In the genomic region with DNA sequence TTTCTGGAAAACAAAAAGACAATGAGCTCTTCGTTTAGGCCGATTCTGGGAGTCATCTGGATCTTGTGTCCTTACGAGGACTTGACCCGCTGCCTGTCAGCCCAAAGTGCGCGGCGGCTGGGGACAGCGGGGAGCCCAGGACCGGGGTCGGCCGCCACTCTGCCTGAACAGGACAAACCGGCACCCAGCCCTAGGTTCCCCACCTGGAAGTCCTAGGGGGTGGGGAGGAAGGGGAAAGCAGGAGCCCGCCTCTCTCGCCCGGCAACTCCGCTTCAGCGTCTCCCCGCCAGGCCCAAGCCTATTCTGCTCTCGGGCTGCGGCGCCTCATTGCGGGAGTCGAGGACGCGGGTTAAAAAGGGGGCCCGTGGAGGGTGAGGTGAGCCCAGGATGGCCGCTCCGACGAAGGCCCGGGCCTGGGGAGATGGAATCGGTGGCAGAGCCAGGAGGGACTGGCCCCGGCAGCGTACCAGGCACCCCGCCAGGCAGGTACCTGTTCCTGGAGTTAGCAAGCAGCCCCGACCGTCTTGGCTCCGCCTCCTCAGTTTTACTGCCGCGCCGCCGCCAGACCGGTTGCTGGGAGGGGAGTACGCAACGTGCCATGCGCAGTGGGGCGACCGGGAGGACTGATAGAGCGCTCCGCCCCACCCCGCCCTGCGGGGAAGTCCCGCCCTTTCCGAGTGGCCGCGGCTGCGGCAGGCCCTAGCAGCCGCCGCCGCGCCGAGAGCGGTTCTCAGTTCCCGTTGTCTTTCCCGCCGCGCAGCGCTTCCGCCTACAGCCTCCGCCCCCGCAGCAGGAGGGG, we compare ENCODE assay signal across 8 cellular contexts. TPM values are rescaled to one million over a fixed set of nuclear protein-coding genes. Genes with fewer than 3 reads are reported as not detected.
DNase-seq lines count a peak whose midpoint lies in the region; ATAC-seq and TF ChIP-seq lines count a peak whose summit lies in the region.

A gene with protein sequence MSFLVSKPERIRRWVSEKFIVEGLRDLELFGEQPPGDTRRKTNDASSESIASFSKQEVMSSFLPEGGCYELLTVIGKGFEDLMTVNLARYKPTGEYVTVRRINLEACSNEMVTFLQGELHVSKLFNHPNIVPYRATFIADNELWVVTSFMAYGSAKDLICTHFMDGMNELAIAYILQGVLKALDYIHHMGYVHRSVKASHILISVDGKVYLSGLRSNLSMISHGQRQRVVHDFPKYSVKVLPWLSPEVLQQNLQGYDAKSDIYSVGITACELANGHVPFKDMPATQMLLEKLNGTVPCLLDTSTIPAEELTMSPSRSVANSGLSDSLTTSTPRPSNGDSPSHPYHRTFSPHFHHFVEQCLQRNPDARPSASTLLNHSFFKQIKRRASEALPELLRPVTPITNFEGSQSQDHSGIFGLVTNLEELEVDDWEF (minus strand): TSS at position 549 of the 799 bp plus-strand sequence. CDS start 13,430 bp downstream, outside the sequence.

- peak within 1 kb of the TSS; percentile 75 for H3K4me3 ChIP-seq in IMR-90 (ENCODE audit: insufficient read depth, low read depth, low read length)

- no peak for TF ChIP-seq RAD21 in IMR-90 (IDR thresholded peaks at IDR 0.05; ENCODE audit: low read length)

- CTCF ChIA-PET in IMR-90 (lab: Yijun Ruan, JAX), result interaction anchor here (1.0 kb wide), 1 partner anchor 25 kb away, joined by 4 read pairs; no protein-coding TSS in a partner anchor

- H3K27ac ChIP-seq in IMR-90 (ENCODE audit: insufficient read depth, low read length) (peak within 1 kb of the TSS; percentile 56), epithelial cell of prostate (peak within 1 kb of the TSS; percentile 98)

- dilution Hi-C loops in IMR-90 (cut with HindIII; ENCODE audit: low sequenced_read_pairs, unreplicated experiment), result no loop called here

- H4K5ac ChIP-seq in IMR-90 (ENCODE audit: low read depth, low read length), result peak within 1 kb of the TSS; percentile 57

- in situ Hi-C loops in IMR-90 (cut with MboI; ENCODE audit: low sequenced_read_pairs), result no loop called here

- H3K18ac ChIP-seq in IMR-90 (ENCODE audit: low read depth, low read length), result no peak within 1 kb of the TSS; the same call in 1 of the 2 replicates

- peaks cover 6% of the 10 kb centered on the region for H3K4me1 ChIP-seq in IMR-90 (ENCODE audit: control insufficient read depth, insufficient read depth, low read length)

- no peaks in the 10 kb centered on the region for H3K9me3 ChIP-seq in IMR-90 (ENCODE audit: control insufficient read depth, insufficient read depth, low read length)

- peak within 1 kb of the TSS; percentile 98 for H2AFZ ChIP-seq in IMR-90 (replicated peaks; ENCODE audit: low read length, poor library complexity)

- no peaks in the 10 kb centered on the region; the same call in 1 of the 2 replicates for H3K36me3 ChIP-seq in IMR-90 (ENCODE audit: control insufficient read depth, insufficient read depth, low read length)

- no TSS peak for BruUV-seq in IMR-90 (replicated peaks; lab: Mats Ljungman, UMichigan)

- no peak within 1 kb of the TSS for H2BK20ac ChIP-seq in IMR-90 (ENCODE audit: low read depth, low read length)

- peak within 1 kb of the TSS; percentile 79 for H3K4ac ChIP-seq in IMR-90 (ENCODE audit: low read depth, low read length)

- peak within 1 kb of the TSS; percentile 47 for H2BK5ac ChIP-seq in IMR-90 (ENCODE audit: low read depth, low read length, poor library complexity, severe bottlenecking)

- H2BK15ac ChIP-seq in IMR-90 (ENCODE audit: low read depth, low read length), result no peak within 1 kb of the TSS

- H2AK9ac ChIP-seq in IMR-90 (replicated peaks; ENCODE audit: low read depth, low read length, poor library complexity), result peak within 1 kb of the TSS; percentile 89

- H4K8ac ChIP-seq in IMR-90 (ENCODE audit: low read depth in 2 of 2, low read length in 2 of 2), result peak within 1 kb of the TSS; percentile 70 to 88

- no peak for TF ChIP-seq CTCF in IMR-90 (conservative IDR thresholded peaks at IDR 0.05; ENCODE audit: low read depth, low read length)

- peak; percentile 53; the same call in 1 of the 2 replicates for TF ChIP-seq POLR2A in IMR-90 (IDR thresholded peaks at IDR 0.05; ENCODE audit: low read depth, low read length)

- H3K9ac ChIP-seq in IMR-90 (ENCODE audit: low read depth, low read length), result peak within 1 kb of the TSS; percentile 69

- DNase-seq in DMS 273 (lab: John Stamatoyannopoulos, UW; ENCODE audit: unreplicated experiment) (peak; percentile 99), IMR-90 (peak; percentile 95), OCI-M1 (lab: John Stamatoyannopoulos, UW) (peak; percentile 99), activated T-cell treated with anti-CD3 and anti-CD28 coated beads for 4 hours (peak; percentile 97), epithelial cell of prostate (ENCODE audit: low read depth, low spot score) (peak; percentile 94), mucosa of gallbladder (ENCODE audit: low spot score) (peak; percentile 98)
- peak; percentile 95 to 98 for DNase-seq in stimulated activated CD8-positive, alpha-beta memory T cell treated with anti-CD3 and anti-CD28 coated beads, Interleukin-4, amount 100 ng/mL, for 4 hours (ENCODE audit: low read depth in 2 of 2, low spot score in 1 of 2)

- H4K91ac ChIP-seq in IMR-90 (ENCODE audit: insufficient read depth, low read depth, low read length), result peak within 1 kb of the TSS; percentile 9

- H2BK120ac ChIP-seq in IMR-90 (ENCODE audit: low read depth, low read length), result no peak within 1 kb of the TSS

- H3K9me1 ChIP-seq in IMR-90 (ENCODE audit: insufficient read depth, low read length), result peaks cover 6% of the 10 kb centered on the region; the same call in 1 of the 2 replicates

- peaks cover 8 to 33% of the 10 kb centered on the region in 2 experiments; a peak in 3 of 4 replicates for H3K79me1 ChIP-seq in IMR-90 (ENCODE audit: low read depth in 1 of 2, low read length in 2 of 2)

- WGBS in IMR-90 (ENCODE audit: extremely low coverage in 2 of 2, insufficient read length in 1 of 2), 2 experiments, result 1% methylated on average over 27 of the region's 70 CpGs; no CpG with 5 or more reads in 1 of the 2 experiments

- H3K56ac ChIP-seq in IMR-90 (ENCODE audit: extremely low read depth, insufficient read depth, low read length), result peak within 1 kb of the TSS; percentile 75

- H3K23ac ChIP-seq in IMR-90 (ENCODE audit: low read depth, low read length), result peak within 1 kb of the TSS; percentile 93

- H3K14ac ChIP-seq in IMR-90 (replicated peaks; ENCODE audit: low read depth, low read length), result peak within 1 kb of the TSS; percentile 88

- ATAC-seq in GM21528 (IDR thresholded peaks at IDR 0.05; ENCODE audit: low FRiP score, unreplicated experiment) (peak; percentile 78), IMR-90 (ENCODE audit: low read depth) (peak; percentile 99)

- H3K4me2 ChIP-seq in IMR-90 (ENCODE audit: low read depth, low read length), result peak within 1 kb of the TSS; percentile 98

- H2AK5ac ChIP-seq in IMR-90 (ENCODE audit: low read depth, low read length), result peak within 1 kb of the TSS; percentile 45

- H3K27me3 ChIP-seq in IMR-90 (ENCODE audit: control insufficient read depth, insufficient read depth, low read length), result no peaks in the 10 kb centered on the region

- intact Hi-C loops in IMR-90 (cut with micrococcal nuclease), result no loop called here

- no peaks in the 10 kb centered on the region; the same call in 1 of the 2 replicates for H4K20me1 ChIP-seq in IMR-90 (ENCODE audit: insufficient read depth, low read length)

- POLR2A ChIA-PET in IMR-90 (lab: Charles Lee; ENCODE audit: unreplicated experiment), result no interaction called here

TF ChIP-seq in IMR-90, 13 proteins besides CTCF, POLR2A, EP300 and RAD21:
- TF ChIP-seq MAZ (IDR thresholded peaks at IDR 0.05; ENCODE audit: borderline replicate concordance, low read depth, low read length) (peak; percentile 93), RCOR1 (IDR thresholded peaks at IDR 0.05; ENCODE audit: insufficient replicate concordance, low read length) (no peak), MXI1 (IDR thresholded peaks at IDR 0.05; ENCODE audit: borderline replicate concordance, low read depth, low read length) (peak; percentile 74; the same call in 1 of the 2 replicates)

RNA-seq across cellular contexts. Expression of the gene that starts here (rescaled TPM):
- 14.7 and 19.9 TPM in 2 replicates for total RNA-seq in IMR-90 (2012; rRNA removed)
- 30.8 and 30.9 TPM in 2 replicates for polyA plus RNA-seq in IMR-90 (2012; rRNA removed)
- polyA plus RNA-seq in IMR-90 (2012; cell fraction: cytosol; rRNA removed), result 22.7 and 27.1 TPM in 2 replicates
- 97.1 and 101 TPM in 2 replicates for polyA plus RNA-seq in IMR-90 (2012; cell fraction: nucleus; rRNA removed; ENCODE audit: low replicate concordance)
- total RNA-seq in mucosa of gallbladder, result 28.5 TPM

Comparison
In these comparisons a context has a peak if more than half of its experiments do, and no peak if none do; other contexts are left out.
1. Peak in every context shown above with its lines: DNase-seq, ATAC-seq, H3K4me3 ChIP-seq and H3K27ac ChIP-seq.